2 cellular contexts compared by ENCODE assay signal in the genomic region with DNA sequence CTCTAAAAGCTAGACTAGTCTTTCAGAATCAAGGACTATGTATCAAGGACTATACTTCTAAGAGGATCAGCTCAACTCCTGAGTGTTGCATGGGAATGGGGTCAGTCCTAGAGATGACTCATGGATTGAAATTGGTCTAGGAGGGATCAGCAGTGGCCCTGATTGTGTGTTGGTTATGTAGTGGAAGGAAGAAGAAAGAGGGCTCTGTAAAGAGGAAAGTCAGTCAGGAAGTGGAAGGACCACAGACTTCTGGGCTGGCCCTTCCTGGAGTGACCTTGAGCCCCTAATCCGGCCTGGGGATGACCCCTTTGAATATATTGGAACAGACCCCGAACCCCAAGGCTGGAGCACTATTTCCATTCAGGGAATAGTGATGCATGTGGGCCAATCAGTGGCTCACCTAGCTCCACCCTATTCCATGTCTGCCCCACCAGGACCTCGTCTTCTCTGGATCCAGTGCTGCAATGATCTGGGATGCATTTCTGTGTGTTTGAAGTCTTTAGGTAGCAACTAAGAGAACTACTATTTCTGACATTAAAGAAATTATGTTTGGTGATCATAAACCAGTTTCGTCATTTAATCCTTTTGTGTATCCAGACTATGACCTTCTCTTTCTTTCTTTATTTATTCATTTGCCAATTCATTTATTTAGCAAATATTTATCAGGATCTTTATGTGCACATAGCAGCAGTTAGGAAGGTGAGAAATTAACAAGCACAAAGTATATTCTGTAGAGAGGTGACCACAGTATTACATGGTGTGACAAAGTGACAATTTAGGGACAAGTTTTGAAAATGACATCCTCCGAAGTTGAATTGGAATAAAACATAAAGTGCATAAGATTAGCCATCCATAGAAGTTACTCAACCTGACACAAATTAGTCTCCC.
TF ChIP-seq lines count a peak whose summit lies in the region.

No MANE protein-coding gene starts in this region.

TF ChIP-seq in SK-N-SH treated with all-trans-retinoic acid at 6 μM for 48 hours, 23 proteins besides CTCF, POLR2A, EP300 and RAD21 (continued from another document):
- TF ChIP-seq PATZ1 (CRISPR knock-in tag; IDR thresholded peaks at IDR 0.05; ENCODE audit: borderline replicate concordance), result no peak
- no peak for TF ChIP-seq ISL1 (CRISPR knock-in tag; IDR thresholded peaks at IDR 0.05)
- TF ChIP-seq RARB (CRISPR knock-in tag; IDR thresholded peaks at IDR 0.05), result no peak
- no peak for TF ChIP-seq ARNTL (CRISPR knock-in tag; IDR thresholded peaks at IDR 0.05; ENCODE audit: borderline replicate concordance, low read depth)
TF ChIP-seq in SK-N-SH treated with all-trans-retinoic acid at 6 μM for 48 hours: peak in this region for 0.

TF ChIP-seq in SK-N-SH, 30 proteins besides CTCF, POLR2A, EP300 and RAD21 (continued from another document):
- no peak for TF ChIP-seq MAX (IDR thresholded peaks at IDR 0.05; ENCODE audit: low read depth)
- no peak for TF ChIP-seq FOXM1 (IDR thresholded peaks at IDR 0.05; ENCODE audit: low read depth)
